ENCODE assay signal across 1 cellular context in the genomic region with DNA sequence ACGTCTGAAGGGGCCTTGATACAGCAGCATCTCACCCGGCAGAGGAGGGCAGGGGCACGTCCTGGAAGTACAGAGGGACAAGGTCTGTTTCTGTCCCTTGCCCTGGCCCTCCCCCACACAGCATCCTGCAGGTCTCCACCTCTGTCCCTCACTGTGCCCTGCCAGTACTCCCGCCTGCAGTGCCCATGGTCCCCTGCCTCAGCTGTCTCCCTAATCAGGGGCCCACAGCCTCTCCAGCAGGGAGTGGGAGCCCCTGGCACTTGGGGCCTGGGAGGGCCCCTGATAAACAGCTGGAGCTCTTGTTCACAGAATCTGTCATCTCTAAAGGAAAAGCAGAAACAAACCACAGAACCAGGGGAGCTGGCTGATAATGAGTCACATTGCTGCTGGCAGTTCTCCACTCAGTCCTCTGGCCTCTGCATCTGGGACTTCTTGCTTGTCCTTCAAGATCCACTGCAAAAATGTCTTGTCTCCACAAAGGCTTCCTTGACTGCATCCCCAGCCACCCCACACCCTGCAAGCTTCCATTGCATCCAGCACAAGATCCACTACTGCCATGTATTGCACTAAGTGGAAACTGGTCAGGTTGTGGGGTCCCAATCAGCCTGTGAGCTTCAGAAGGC.
A peak's percentile ranks its signal among the peaks of the same experiment; 100 is the strongest.
TF ChIP-seq lines count a peak whose summit lies in the region.

No MANE protein-coding gene starts in this region.

TF ChIP-seq in K562, 482 proteins besides CTCF, POLR2A, EP300 and RAD21 (continued from another document):
- TF ChIP-seq, protein P1, sequence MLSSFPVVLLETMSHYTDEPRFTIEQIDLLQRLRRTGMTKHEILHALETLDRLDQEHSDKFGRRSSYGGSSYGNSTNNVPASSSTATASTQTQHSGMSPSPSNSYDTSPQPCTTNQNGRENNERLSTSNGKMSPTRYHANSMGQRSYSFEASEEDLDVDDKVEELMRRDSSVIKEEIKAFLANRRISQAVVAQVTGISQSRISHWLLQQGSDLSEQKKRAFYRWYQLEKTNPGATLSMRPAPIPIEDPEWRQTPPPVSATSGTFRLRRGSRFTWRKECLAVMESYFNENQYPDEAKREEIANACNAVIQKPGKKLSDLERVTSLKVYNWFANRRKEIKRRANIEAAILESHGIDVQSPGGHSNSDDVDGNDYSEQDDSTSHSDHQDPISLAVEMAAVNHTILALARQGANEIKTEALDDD (IDR thresholded peaks at IDR 0.05) = peak; percentile 74
- TF ChIP-seq MTF1 (CRISPR knock-in tag; IDR thresholded peaks at IDR 0.05; ENCODE audit: borderline replicate concordance) (no peak), SMARCE1 (IDR thresholded peaks at IDR 0.05) (peak; percentile 99), MEF2D (tag; conservative IDR thresholded peaks at IDR 0.05; ENCODE audit: low read depth) (peak; percentile 78), BACH1 (tag; IDR thresholded peaks at IDR 0.05) (no peak; the same call in 1 of the 2 replicates), ZNF778 (CRISPR knock-in tag; IDR thresholded peaks at IDR 0.05) (no peak), CBX8 (IDR thresholded peaks at IDR 0.05; ENCODE audit: borderline replicate concordance, extremely low read depth, low read depth, low read length, poor library complexity, severe bottlenecking) (no peak), CBFA2T3 (IDR thresholded peaks at IDR 0.05) (peak; percentile 100)
